Comparison of ENCODE assay signal across 18 cellular contexts in genomic region chr5:140718266-140718592, GRCh38. TPM values are rescaled to one million over a fixed set of nuclear protein-coding genes. Genes with fewer than 3 reads are reported as not detected.
DNase-seq lines count a peak whose midpoint lies in the region; ATAC-seq, FAIRE-seq and TF ChIP-seq lines count a peak whose summit lies in the region.
"Had no signal": no experiment of that assay in that cellular context is flagged by ENCODE, and none has a peak within 500 bp of the region (broad histone marks: within the 10 kb centered on the region; RNA-seq: fewer than 3 reads in every experiment).

No MANE protein-coding gene starts in this region.

- RAD21 ChIA-PET in HCT116 (lab: Charles Lee; ENCODE audit: low non-redundant PET in 1 of 2, low total read pairs in 2 of 2, uncharacterized antibody in 2 of 2, unreplicated experiment in 2 of 2) = interaction anchor here in 1 of 2 experiments (0.6 kb wide), 1 partner anchor 43 kb away, joined by 3 read pairs; no protein-coding TSS in a partner anchor

- peak overlapping the region; percentile 59 for H3K9ac ChIP-seq in HCT116 (ENCODE audit: low read length)
- peak overlapping the region; percentile 68 to 79 for H3K9ac ChIP-seq in mucosa of rectum (ENCODE audit: low read depth in 1 of 2, low read length in 2 of 2)
- H3K9ac ChIP-seq: BLaER1 treated with 17β-estradiol and CSF1 and Interleukin-3, amounts not matched to agents 10 nM and 100 nM; parathyroid adenoma had no signal

- TF ChIP-seq RAD21 in HCT116 (IDR thresholded peaks at IDR 0.05; ENCODE audit: low read depth) = no peak

- no peaks in the 10 kb centered on the region for H4K20me1 ChIP-seq in HCT116 (ENCODE audit: insufficient read depth)
- H4K20me1 ChIP-seq: BLaER1 treated with 17β-estradiol and CSF1 and Interleukin-3, amounts not matched to agents 10 nM and 100 nM had no signal

- DNase-seq in AG04450 (ENCODE audit: low read depth, low spot score) (no peak), HCT116 (ENCODE audit: low read depth, low spot score) (no peak), astrocyte of the spinal cord (ENCODE audit: low read depth, low spot score) (no peak), NCI-H226 (no peak), H54 (ENCODE audit: insufficient read length, low spot score) (no peak)
- DNase-seq in stimulated activated CD4-positive, alpha-beta T cell treated with anti-CD3 and anti-CD28 coated beads, Interleukin-2, amount 100 ng/mL, for 48 hours = no peak
- DNase-seq: activated effector memory CD4-positive, alpha-beta T cell treated with Interleukin-2 at 50 U/mL for 16 hours; midbrain; NCI-H1105 treated with DMSO at 0.1 percent for 48 hours; NCI-H526; stimulated activated CD4-positive, alpha-beta T cell treated with anti-CD3 and anti-CD28 coated beads, Interleukin-15, amount 100 ng/mL, for 24 hours; T-helper 9 cell had no signal

- no peaks in the 10 kb centered on the region for H3K79me2 ChIP-seq in HCT116 (ENCODE audit: insufficient read depth, low read length)
- H3K79me2 ChIP-seq: parathyroid adenoma had no signal

- H3K27me3 ChIP-seq in AG04450 (ENCODE audit: control insufficient read depth, insufficient read depth, low read length) (no peaks in the 10 kb centered on the region), HCT116 (ENCODE audit: insufficient read depth, low read length) (no peaks in the 10 kb centered on the region), mucosa of rectum (ENCODE audit: control insufficient read depth in 2 of 2, insufficient read depth in 2 of 2, low read length in 2 of 2) (no peaks in the 10 kb centered on the region)
- H3K27me3 ChIP-seq: BLaER1 treated with 17β-estradiol and CSF1 and Interleukin-3, amounts not matched to agents 10 nM and 100 nM had no signal

- no peaks in the 10 kb centered on the region; the same call in 1 of the 2 replicates for H3K9me3 ChIP-seq in AG04450 (ENCODE audit: control insufficient read depth, insufficient read depth, low read length)
- H3K9me3 ChIP-seq in HCT116 (ENCODE audit: control insufficient read depth in 1 of 2, insufficient read depth in 1 of 2, low read depth in 1 of 2, low read length in 2 of 2) = no peaks in the 10 kb centered on the region
- H3K9me3 ChIP-seq in mucosa of rectum (ENCODE audit: control insufficient read depth in 2 of 2, low read length in 2 of 2) = no peaks in the 10 kb centered on the region
- H3K9me3 ChIP-seq: BLaER1 treated with 17β-estradiol and CSF1 and Interleukin-3, amounts not matched to agents 10 nM and 100 nM had no signal

- peak overlapping the region; percentile 77 for H3K4me2 ChIP-seq in HCT116 (ENCODE audit: low read length)
- H3K4me2 ChIP-seq: BLaER1 treated with 17β-estradiol and CSF1 and Interleukin-3, amounts not matched to agents 10 nM and 100 nM had no signal

- no peak overlapping the region for H3K4me3 ChIP-seq in AG04450 (ENCODE audit: low read depth, low read length)
- peak overlapping the region in 1 of 2 experiments; percentile 42; a peak in 1 of 4 replicates for H3K4me3 ChIP-seq in HCT116 (replicated peaks in 1 of 2; ENCODE audit: low read depth in 1 of 2, low read length in 2 of 2)
- peak overlapping the region; percentile 8 for H3K4me3 ChIP-seq in astrocyte of the spinal cord (ENCODE audit: low read depth, low read length)
- H3K4me3 ChIP-seq in mucosa of rectum (ENCODE audit: low read length in 2 of 2) = peak overlapping the region; percentile 68 to 75
- H3K4me3 ChIP-seq: BLaER1 treated with 17β-estradiol and CSF1 and Interleukin-3, amounts not matched to agents 10 nM and 100 nM had no signal

- POLR2A ChIA-PET in AG04450 (lab: Yijun Ruan, JAX) = interaction anchor here (0.6 to 1.0 kb wide), 5 partner anchors 8 to 161 kb away, joined by 3 to 15 read pairs (median 3); partner anchors contain the start of genes IK, NDUFA2, SRA1 and ZMAT2
- POLR2A ChIA-PET in HCT116 (lab: Charles Lee) = interaction anchor here (1.0 to 2.4 kb wide), 6 partner anchors 7 to 372 kb away, joined by 3 to 9 read pairs (median 5); partner anchors contain the start of genes ANKHD1, HARS1, HARS2 and HBEGF

- H3K4me1 ChIP-seq in HCT116 (ENCODE audit: control insufficient read depth in 1 of 2, insufficient read depth in 2 of 2, low read length in 2 of 2) (peaks cover 12 to 28% of the 10 kb centered on the region in 2 experiments), mucosa of rectum (ENCODE audit: control insufficient read depth in 2 of 2, insufficient read depth in 2 of 2, low read length in 2 of 2) (peaks cover 2 to 7% of the 10 kb centered on the region in 2 donors)
- H3K4me1 ChIP-seq: BLaER1 treated with 17β-estradiol and CSF1 and Interleukin-3, amounts not matched to agents 10 nM and 100 nM; parathyroid adenoma had no signal

- intact Hi-C loops in HCT116 (cut with micrococcal nuclease) = loop anchor here (2.0 to 5.0 kb wide), 5 partner anchors 53 to 476 kb away; partner anchors contain the start of genes ANKHD1 and WDR55

- no peak for TF ChIP-seq CTCF in AG04450 (IDR thresholded peaks at IDR 0.05; ENCODE audit: low read depth, low read length)
- TF ChIP-seq CTCF in HCT116 (IDR thresholded peaks at IDR 0.05 in 2 of 3, conservative IDR thresholded peaks at IDR 0.05 in 1 of 3; ENCODE audit: borderline replicate concordance in 1 of 3, insufficient read depth in 1 of 3, low read depth in 2 of 3, low read length in 2 of 3) = no peak
- no peak for TF ChIP-seq CTCF in astrocyte of the spinal cord (IDR thresholded peaks at IDR 0.05; ENCODE audit: low read depth, low read length)

- ATAC-seq in HCT116 = peak; percentile 4
- ATAC-seq in HG02571 (IDR thresholded peaks at IDR 0.05; ENCODE audit: unreplicated experiment) = no peak

- in situ Hi-C loops in astrocyte of the spinal cord (cut with HindIII; ENCODE audit: low sequenced_read_pairs) = no loop called here

- no peaks in the 10 kb centered on the region for H3K36me3 ChIP-seq in HCT116 (ENCODE audit: control insufficient read depth in 1 of 2, insufficient read depth in 2 of 2, low read length in 2 of 2)
- no peaks in the 10 kb centered on the region for H3K36me3 ChIP-seq in mucosa of rectum (ENCODE audit: control insufficient read depth in 2 of 2, insufficient read depth in 2 of 2, low read length in 2 of 2)
- H3K36me3 ChIP-seq: BLaER1 treated with 17β-estradiol and CSF1 and Interleukin-3, amounts not matched to agents 10 nM and 100 nM had no signal

- TSS peak; percentile 93 for BruUV-seq in HCT116 (replicated peaks; lab: Mats Ljungman, UMichigan)

- TF ChIP-seq POLR2A in HCT116 (IDR thresholded peaks at IDR 0.05; ENCODE audit: borderline replicate concordance, extremely low read depth, insufficient read depth, insufficient read length) (no peak), H54 (IDR thresholded peaks at IDR 0.05; ENCODE audit: low read depth, low read length) (no peak)

- no peak for FAIRE-seq in H54 (lab: Jason Lieb, UNC)
- FAIRE-seq: GM12892 had no signal

- H3K27ac ChIP-seq in AG04450 (ENCODE audit: low read depth, low read length) (peak overlapping the region; percentile 11), HCT116 (ENCODE audit: low read depth, low read length) (peak overlapping the region; percentile 80), mucosa of rectum (ENCODE audit: low read depth in 2 of 2, low read length in 2 of 2) (peak overlapping the region; percentile 90 to 96)
- H3K27ac ChIP-seq: BLaER1 treated with 17β-estradiol and CSF1 and Interleukin-3, amounts not matched to agents 10 nM and 100 nM; parathyroid adenoma had no signal

- peak overlapping the region; percentile 98 for H2AFZ ChIP-seq in HCT116 (ENCODE audit: low read depth, low read length, poor library complexity, severe bottlenecking)
- H2AFZ ChIP-seq: parathyroid adenoma had no signal

- CTCF ChIA-PET in AG04450 (lab: Charles Lee) = interaction anchor here (0.6 to 2.7 kb wide), 10 partner anchors 17 to 846 kb away, joined by 3 to 24 read pairs (median 3); no protein-coding TSS in a partner anchor
- CTCF ChIA-PET in HCT116 (lab: Charles Lee) = interaction anchor here (0.7 to 2.7 kb wide), 7 partner anchors 29 to 478 kb away, joined by 3 to 27 read pairs (median 5); partner anchors contain the start of gene HBEGF

- no peaks in the 10 kb centered on the region for H3K9me2 ChIP-seq in HCT116 (ENCODE audit: insufficient read depth)

TF ChIP-seq in HCT116, 20 proteins besides CTCF, POLR2A, EP300 and RAD21 (continues in another document):
- TF ChIP-seq ZNF274 (IDR thresholded peaks at IDR 0.05; ENCODE audit: low read depth, low read length) (no peak), SIN3A (IDR thresholded peaks at IDR 0.05; ENCODE audit: low read depth) (no peak), ZBTB33 (IDR thresholded peaks at IDR 0.05; ENCODE audit: extremely low read depth, insufficient replicate concordance, low read length) (no peak)

RNA-seq across cellular contexts. Expression of gene ZMAT2, which starts 18.0 kb away (rescaled TPM):
- 66.6 and 82.8 TPM in 2 replicates for polyA plus RNA-seq in AG04450 (2011; rRNA removed)
- 21.2 and 31.6 TPM in 2 replicates for polyA minus RNA-seq in AG04450 (2011; rRNA and poly(A)+ RNA removed)
- total RNA-seq in HCT116 (2021; ENCODE audit: unreplicated experiment) = 55.3 TPM
- polyA plus RNA-seq in HCT116 (2012) = 47.3 and 62.9 TPM in 2 replicates

RNA-seq across cellular contexts. Expression of gene HARS2, which starts 27.0 kb away (rescaled TPM):
- 39.9 and 48.6 TPM in 2 replicates for polyA plus RNA-seq in AG04450 (2011; rRNA removed)
- polyA minus RNA-seq in AG04450 (2011; rRNA and poly(A)+ RNA removed) = 29.8 and 30.0 TPM in 2 replicates
- 38.8 TPM for total RNA-seq in HCT116 (2021; ENCODE audit: unreplicated experiment)
- polyA plus RNA-seq in HCT116 (2012) = 27.1 and 31.5 TPM in 2 replicates

RNA-seq across cellular contexts. Expression of gene HARS1, which starts 27.1 kb away (rescaled TPM):
- 93.6 and 98.8 TPM in 2 replicates for polyA plus RNA-seq in AG04450 (2011; rRNA removed)
- polyA minus RNA-seq in AG04450 (2011; rRNA and poly(A)+ RNA removed) = 74.2 and 76.7 TPM in 2 replicates
- 91.1 TPM for total RNA-seq in HCT116 (2021; ENCODE audit: unreplicated experiment)
- polyA plus RNA-seq in HCT116 (2012) = 70.7 and 81.3 TPM in 2 replicates

RNA-seq across cellular contexts. Expression of gene DND1, which starts 44.9 kb away (rescaled TPM):
- 0.14 and 0.31 TPM in 2 replicates for polyA plus RNA-seq in AG04450 (2011; rRNA removed)
- 0.51 TPM in 1 of 2 replicates, not detected in the other for polyA minus RNA-seq in AG04450 (2011; rRNA and poly(A)+ RNA removed)
- 2.3 TPM for total RNA-seq in HCT116 (2021; ENCODE audit: unreplicated experiment)
- 0.41 and 0.51 TPM in 2 replicates for polyA plus RNA-seq in HCT116 (2012)
- polyA plus RNA-seq: immature natural killer cell had no signal

RNA-seq across cellular contexts. Expression of gene WDR55, which starts 53.5 kb away (rescaled TPM):
- polyA plus RNA-seq in AG04450 (2011; rRNA removed) = 13.6 and 14.3 TPM in 2 replicates
- 19.2 and 22.8 TPM in 2 replicates for polyA minus RNA-seq in AG04450 (2011; rRNA and poly(A)+ RNA removed)
- 37.2 TPM for total RNA-seq in HCT116 (2021; ENCODE audit: unreplicated experiment)
- 29.4 and 30.6 TPM in 2 replicates for polyA plus RNA-seq in HCT116 (2012)

Comparison
In these comparisons a context has a peak if more than half of its experiments do, and no peak if none do; other contexts are left out.
1. H3K27ac ChIP-seq: peak in every context shown above with its lines; median percentile 93 in mucosa of rectum; 80 in HCT116; 11 in AG04450.